Comparison of ENCODE assay signal across 13 cellular contexts in the genomic region with DNA sequence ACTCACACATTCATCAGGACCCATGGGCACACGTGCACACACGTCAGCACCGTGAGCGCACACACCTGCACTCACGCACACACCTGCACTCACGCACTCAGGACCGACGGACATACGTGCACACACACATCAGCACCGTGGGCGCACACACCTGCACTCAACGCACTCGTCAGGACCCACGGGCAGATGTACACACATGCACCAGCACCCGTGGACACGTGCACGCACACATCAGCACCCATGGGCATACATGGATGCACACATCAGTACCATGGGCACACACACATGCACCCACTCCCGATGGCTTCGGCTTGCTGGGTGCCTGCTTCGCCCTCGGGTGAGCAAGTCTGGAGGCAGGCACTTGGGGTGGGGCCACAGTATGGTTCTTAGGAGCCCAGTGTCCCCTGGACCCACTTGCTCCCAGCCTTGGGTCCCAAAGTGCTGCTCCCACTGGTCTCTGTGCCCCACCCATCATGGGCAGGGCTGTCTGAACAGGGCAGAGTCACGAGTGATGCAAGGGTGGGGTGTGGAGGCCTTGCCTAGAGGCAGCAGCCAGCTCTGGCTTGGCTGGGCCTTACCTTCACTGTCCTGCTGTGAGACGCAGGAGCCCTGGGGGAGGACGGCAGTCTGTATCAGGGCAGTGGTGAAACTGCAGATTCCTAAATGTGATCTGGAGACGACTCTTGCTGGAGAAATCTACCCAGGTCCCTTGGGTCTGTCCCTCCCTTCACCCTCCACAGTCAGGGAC. TPM values are rescaled to one million over a fixed set of nuclear protein-coding genes. Genes with fewer than 3 reads are reported as not detected.
DNase-seq lines count a peak whose midpoint lies in the region; ATAC-seq and TF ChIP-seq lines count a peak whose summit lies in the region.
"Had no signal": no experiment of that assay in that cellular context is flagged by ENCODE, and none has a peak within 500 bp of the region (broad histone marks: within the 10 kb centered on the region; RNA-seq: fewer than 3 reads in every experiment).

No MANE protein-coding gene starts in this region.

- no peak for ATAC-seq in lower lobe of right lung
- ATAC-seq in HG03521 (IDR thresholded peaks at IDR 0.05; ENCODE audit: unreplicated experiment) = no peak
- ATAC-seq: stimulated activated effector memory CD8-positive, alpha-beta T cell treated with anti-CD3 and anti-CD28 coated beads, Interleukin-12 subunit alpha, Interleukin-12 subunit beta, amount 100 ng/mL, for 72 hours had no signal

- peaks cover 7% of the 10 kb centered on the region for H3K9me3 Mint-ChIP-seq in endodermal cell
- H3K9me3 Mint-ChIP-seq: activated B cell treated with CpG ODN at 0.5 μM for 24 hours; stimulated activated effector memory CD8-positive, alpha-beta T cell treated with anti-CD3 and anti-CD28 coated beads, Interleukin-12 subunit alpha, Interleukin-12 subunit beta, amount 100 ng/mL, for 72 hours had no signal

- peaks cover 12% of the 10 kb centered on the region for H3K4me1 Mint-ChIP-seq in endodermal cell

- intact Hi-C loops in lower lobe of right lung (cut with DNase I) = no loop called here
- intact Hi-C loops in testis (cut with DNase I; ENCODE audit: low total_unique reads) = no loop called here

- H3K27ac ChIP-seq in HUES6 (ENCODE audit: low read depth, low read length) = peak overlapping the region; percentile 2
- peak overlapping the region; percentile 70 for H3K27ac ChIP-seq in endodermal cell (ENCODE audit: low read depth, low read length)
- H3K27ac ChIP-seq in lower lobe of right lung = peak overlapping the region; percentile 83
- H3K27ac ChIP-seq in testis = peak overlapping the region; percentile 14 to 59

- peaks cover 40% of the 10 kb centered on the region for H3K4me1 ChIP-seq in HUES6 (ENCODE audit: control insufficient read depth, insufficient read depth, low read length)
- H3K4me1 ChIP-seq in endodermal cell (ENCODE audit: control insufficient read depth, insufficient read depth, low read length) = peaks cover 15% of the 10 kb centered on the region
- peaks cover 73% of the 10 kb centered on the region for H3K4me1 ChIP-seq in lower lobe of right lung
- H3K4me1 ChIP-seq in testis = peaks cover 49% of the 10 kb centered on the region

- H3K27ac Mint-ChIP-seq in endodermal cell = peak overlapping the region; percentile 87
- H3K27ac Mint-ChIP-seq: activated B cell treated with CpG ODN at 0.5 μM for 24 hours had no signal

- H3K27me3 ChIP-seq in HUES6 (ENCODE audit: control insufficient read depth, insufficient read depth, low read length) (no peaks in the 10 kb centered on the region), endodermal cell (ENCODE audit: control insufficient read depth, insufficient read depth, low read length, poor library complexity, severe bottlenecking) (no peaks in the 10 kb centered on the region), lower lobe of right lung (ENCODE audit: low read depth) (no peaks in the 10 kb centered on the region), testis (no peaks in the 10 kb centered on the region)

- H3K36me3 Mint-ChIP-seq in endodermal cell (ENCODE audit: low read depth) = peaks cover 29% of the 10 kb centered on the region
- H3K36me3 Mint-ChIP-seq: stimulated activated effector memory CD8-positive, alpha-beta T cell treated with anti-CD3 and anti-CD28 coated beads, Interleukin-12 subunit alpha, Interleukin-12 subunit beta, amount 100 ng/mL, for 72 hours had no signal

- in situ Hi-C loops in KBM-7 (cut with MboI; ENCODE audit: low pct_unique_long_range_greater_than_20kb, low sequenced_read_pairs) = no loop called here

- no peak for DNase-seq in endodermal cell
- peak; percentile 54 for DNase-seq in lower lobe of right lung
- DNase-seq in testis = no peak
- DNase-seq in stimulated activated CD4-positive, alpha-beta T cell treated with anti-CD3 and anti-CD28 coated beads, Interleukin-1b, Interleukin-23, amount 100 ng/mL, for 48 hours = no peak
- DNase-seq in stimulated activated CD4-positive, alpha-beta T cell treated with anti-CD3 and anti-CD28 coated beads, Interleukin-4, amount 100 ng/mL, for 1 hour = no peak
- DNase-seq in KBM-7 = no peak
- DNase-seq: activated B cell treated with CpG ODN at 0.5 μM for 24 hours; DMS79; effector memory CD4-positive, alpha-beta T cell; OCI-M1 had no signal

- no peak for TF ChIP-seq CTCF in endodermal cell (conservative IDR thresholded peaks at IDR 0.05)
- TF ChIP-seq CTCF in lower lobe of right lung (IDR thresholded peaks at IDR 0.05) = no peak
- TF ChIP-seq CTCF in testis (IDR thresholded peaks at IDR 0.05) = no peak

- H3K27me3 Mint-ChIP-seq in endodermal cell (ENCODE audit: insufficient read depth) = no peaks in the 10 kb centered on the region
- H3K27me3 Mint-ChIP-seq: activated B cell treated with CpG ODN at 0.5 μM for 24 hours had no signal

- H3K9ac ChIP-seq in HUES6 (ENCODE audit: low read length) (no peak overlapping the region), endodermal cell (ENCODE audit: extremely low read depth, low read length, poor library complexity, severe bottlenecking) (no peak overlapping the region)

- H3K4me3 ChIP-seq in HUES6 (ENCODE audit: low read depth, low read length) (no peak overlapping the region), endodermal cell (ENCODE audit: low read length) (no peak overlapping the region), lower lobe of right lung (no peak overlapping the region), testis (no peak overlapping the region)

- H3K9me3 ChIP-seq in HUES6 (ENCODE audit: control insufficient read depth, insufficient read depth, low read depth, low read length) = no peaks in the 10 kb centered on the region
- no peaks in the 10 kb centered on the region for H3K9me3 ChIP-seq in endodermal cell (ENCODE audit: control insufficient read depth, low read length)
- no peaks in the 10 kb centered on the region for H3K9me3 ChIP-seq in lower lobe of right lung
- H3K9me3 ChIP-seq in testis = no peaks in the 10 kb centered on the region

- 94% methylated on average over 17 to 25 of the region's 25 CpGs for WGBS in endodermal cell (ENCODE audit: insufficient coverage in 1 of 2, insufficient read length in 1 of 2), 2 experiments
- WGBS in testis, 2 donors = 74 to 86% methylated on average over 10 to 25 of the region's 25 CpGs

- no peak for TF ChIP-seq POLR2A in testis (IDR thresholded peaks at IDR 0.05)

- peaks cover 5% of the 10 kb centered on the region for H3K36me3 ChIP-seq in HUES6 (ENCODE audit: control insufficient read depth, insufficient read depth, low read length)
- no peaks in the 10 kb centered on the region for H3K36me3 ChIP-seq in endodermal cell (ENCODE audit: control insufficient read depth, insufficient read depth, low read length)
- H3K36me3 ChIP-seq in lower lobe of right lung = peaks cover 6% of the 10 kb centered on the region
- no peaks in the 10 kb centered on the region for H3K36me3 ChIP-seq in testis (ENCODE audit: low read depth, missing control alignments)

- no peak overlapping the region for H3K4me3 Mint-ChIP-seq in endodermal cell
- H3K4me3 Mint-ChIP-seq: activated B cell treated with CpG ODN at 0.5 μM for 24 hours; stimulated activated effector memory CD8-positive, alpha-beta T cell treated with anti-CD3 and anti-CD28 coated beads, Interleukin-12 subunit alpha, Interleukin-12 subunit beta, amount 100 ng/mL, for 72 hours had no signal

RNA-seq across cellular contexts. Expression of gene SKI, which starts 49.8 kb away (rescaled TPM):
- total RNA-seq in endodermal cell (10 to 100 TPM; 65.4 to 79.2 TPM), lower lobe of right lung (90.0 TPM), testis (10 to 100 TPM; 85.7 to 87.1 TPM)
- 39.9 TPM for polyA plus RNA-seq in endodermal cell (2013, experiment 1 of 2)
- 37.7 TPM for polyA plus RNA-seq in endodermal cell (2013, experiment 2 of 2)
- polyA plus RNA-seq in testis (ENCODE audit: insufficient read depth, low read depth, low replicate concordance) = 40.2 TPM

Comparison
In these comparisons a context has a peak if more than half of its experiments do, and no peak if none do; other contexts are left out.
1. H3K27ac ChIP-seq: peak in every context shown above with its lines; median percentile 83 in lower lobe of right lung; 70 in endodermal cell; 36 in testis; 2 in HUES6.